Comparison of ENCODE assay signal across 37 cellular contexts in genomic region chr9:134278974-134279640, GRCh38.
"Had no signal": no experiment of that assay in that cellular context is flagged by ENCODE, and none has a peak within 500 bp of the region (broad histone marks: within the 10 kb centered on the region; RNA-seq: fewer than 3 reads in every experiment).

No MANE protein-coding gene starts in this region.

- DNase-seq: activated B cell treated with CpG ODN at 0.5 μM for 24 hours; activated CD4-positive, alpha-beta memory T cell treated with anti-CD3 and anti-CD28 coated beads, Interleukin-2, amount 10 ng/mL, durations not matched to agents 7 days and 5 days; activated CD4-positive, alpha-beta T cell treated with anti-CD3 and anti-CD28 coated beads for 48 hours; activated CD4-positive, CD25-positive, alpha-beta regulatory T cell treated with anti-CD3 and anti-CD28 coated beads, Interleukin-2, amount 50 U/mL, for 72 hours; activated CD8-positive, alpha-beta memory T cell treated with anti-CD3 and anti-CD28 coated beads for 24 hours; activated CD8-positive, alpha-beta memory T cell treated with anti-CD3 and anti-CD28 coated beads, Interleukin-2, amount 10 ng/mL, durations not matched to agents 7 days and 5 days; activated CD8-positive, alpha-beta memory T cell treated with anti-CD3 and anti-CD28 coated beads, Interleukin-2, amount 50 U/mL, for 48 hours; activated effector memory CD4-positive, alpha-beta T cell treated with anti-CD3 and anti-CD28 coated beads, Interleukin-2, amount 50 U/mL, for 16 hours; activated naive CD4-positive, alpha-beta T cell; activated naive CD8-positive, alpha-beta T cell treated with anti-CD3 and anti-CD28 coated beads, Interleukin-2, amount 10 ng/mL, durations not matched to agents 7 days and 5 days; activated T-cell treated with anti-CD3 and anti-CD28 coated beads, Interleukin-2, amount 50 U/mL, for 72 hours; amygdala; MM.1S; MV-4-11; NCI-H1092; NCI-H1436 treated with DMSO at 0.1 percent for 48 hours; NCI-H1694 treated with DMSO at 0.1 percent for 48 hours; NCI-H2029; NCI-H2107; NCI-H2171; NCI-H510A; NCI-H526; NCI-H748 treated with DMSO at 0.1 percent for 48 hours; NK-92 treated with Interleukin-12 subunit alpha and Interleukin-12 subunit beta, amount 100 ng/mL, for 24 hours; PC-3; Peyer's patch; RPMI8226; SIG-M5; SW 1271; T-helper 1 cell; T-helper 2 cell; T-helper 9 cell had no signal

- H3K4me1 Mint-ChIP-seq: activated CD4-positive, alpha-beta memory T cell treated with anti-CD3 and anti-CD28 coated beads, Interleukin-2, amount 10 ng/mL, durations not matched to agents 7 days and 5 days; activated CD8-positive, alpha-beta memory T cell treated with anti-CD3 and anti-CD28 coated beads, Interleukin-2, amount 10 ng/mL, durations not matched to agents 7 days and 5 days; activated naive CD4-positive, alpha-beta T cell treated with anti-CD3 and anti-CD28 coated beads, Interleukin-2, amount 50 U/mL, for 24 hours; activated naive CD8-positive, alpha-beta T cell treated with anti-CD3 and anti-CD28 coated beads, Interleukin-2, amount 10 ng/mL, durations not matched to agents 7 days and 5 days; activated T-helper 17 cell treated with anti-CD3 and anti-CD28 coated beads, Interleukin-2, amount 50 U/mL, for 72 hours had no signal

- H3K27ac Mint-ChIP-seq: activated B cell treated with CpG ODN at 0.5 μM for 24 hours; activated CD4-positive, alpha-beta memory T cell treated with anti-CD3 and anti-CD28 coated beads, Interleukin-2, amount 10 ng/mL, durations not matched to agents 7 days and 5 days; activated CD8-positive, alpha-beta memory T cell treated with anti-CD3 and anti-CD28 coated beads, Interleukin-2, amount 10 ng/mL, durations not matched to agents 7 days and 5 days; activated naive CD4-positive, alpha-beta T cell treated with anti-CD3 and anti-CD28 coated beads, Interleukin-2, amount 50 U/mL, for 24 hours; activated naive CD8-positive, alpha-beta T cell treated with anti-CD3 and anti-CD28 coated beads, Interleukin-2, amount 10 ng/mL, durations not matched to agents 7 days and 5 days; activated T-cell treated with anti-CD3 and anti-CD28 coated beads, Interleukin-2, amount 50 U/mL, for 72 hours; activated T-helper 17 cell treated with anti-CD3 and anti-CD28 coated beads, Interleukin-2, amount 50 U/mL, for 72 hours had no signal

- H3K36me3 ChIP-seq: ascending aorta, Peyer's patch had no signal

- H3K27me3 ChIP-seq: ascending aorta, Peyer's patch had no signal

- ATAC-seq: activated CD8-positive, alpha-beta memory T cell treated with anti-CD3 and anti-CD28 coated beads, Interleukin-2, amount 10 ng/mL, durations not matched to agents 7 days and 5 days; activated T-cell treated with anti-CD3 and anti-CD28 coated beads, Interleukin-2, amount 50 U/mL, for 72 hours; activated T-helper 17 cell treated with anti-CD3 and anti-CD28 coated beads, Interleukin-2, amount 50 U/mL, for 72 hours; PC-3; Right ventricle myocardium inferior had no signal

- H3K36me3 Mint-ChIP-seq: activated CD8-positive, alpha-beta memory T cell treated with anti-CD3 and anti-CD28 coated beads, Interleukin-2, amount 10 ng/mL, durations not matched to agents 7 days and 5 days; activated naive CD4-positive, alpha-beta T cell treated with anti-CD3 and anti-CD28 coated beads, Interleukin-2, amount 50 U/mL, for 24 hours; activated naive CD8-positive, alpha-beta T cell treated with anti-CD3 and anti-CD28 coated beads, Interleukin-2, amount 10 ng/mL, durations not matched to agents 7 days and 5 days had no signal

- H3K27ac ChIP-seq: ascending aorta, Peyer's patch, VCaP had no signal

- H3K9me3 ChIP-seq: ascending aorta, Peyer's patch had no signal

- H3K4me3 Mint-ChIP-seq: activated B cell treated with CpG ODN at 0.5 μM for 24 hours; activated CD4-positive, alpha-beta memory T cell treated with anti-CD3 and anti-CD28 coated beads, Interleukin-2, amount 10 ng/mL, durations not matched to agents 7 days and 5 days; activated CD8-positive, alpha-beta memory T cell treated with anti-CD3 and anti-CD28 coated beads, Interleukin-2, amount 10 ng/mL, durations not matched to agents 7 days and 5 days; activated naive CD4-positive, alpha-beta T cell treated with anti-CD3 and anti-CD28 coated beads, Interleukin-2, amount 50 U/mL, for 24 hours; activated naive CD8-positive, alpha-beta T cell treated with anti-CD3 and anti-CD28 coated beads, Interleukin-2, amount 10 ng/mL, durations not matched to agents 7 days and 5 days; activated T-cell treated with anti-CD3 and anti-CD28 coated beads, Interleukin-2, amount 50 U/mL, for 72 hours; activated T-helper 17 cell treated with anti-CD3 and anti-CD28 coated beads, Interleukin-2, amount 50 U/mL, for 72 hours had no signal

- H3K27me3 Mint-ChIP-seq: activated T-helper 17 cell treated with anti-CD3 and anti-CD28 coated beads, Interleukin-2, amount 50 U/mL, for 72 hours had no signal

- H3K4me3 ChIP-seq: ascending aorta, Peyer's patch had no signal

- H3K9me3 Mint-ChIP-seq: activated B cell treated with CpG ODN at 0.5 μM for 24 hours; activated CD4-positive, alpha-beta memory T cell treated with anti-CD3 and anti-CD28 coated beads, Interleukin-2, amount 10 ng/mL, durations not matched to agents 7 days and 5 days; activated naive CD4-positive, alpha-beta T cell treated with anti-CD3 and anti-CD28 coated beads, Interleukin-2, amount 50 U/mL, for 24 hours; activated naive CD8-positive, alpha-beta T cell treated with anti-CD3 and anti-CD28 coated beads, Interleukin-2, amount 10 ng/mL, durations not matched to agents 7 days and 5 days; activated T-cell treated with anti-CD3 and anti-CD28 coated beads, Interleukin-2, amount 50 U/mL, for 72 hours; activated T-helper 17 cell treated with anti-CD3 and anti-CD28 coated beads, Interleukin-2, amount 50 U/mL, for 72 hours had no signal
